In genomic region chr7:47185839-47186238, GRCh38 we compare ENCODE assay signal across 24 cellular contexts.
DNase-seq lines count a peak whose midpoint lies in the region; ATAC-seq and TF ChIP-seq lines count a peak whose summit lies in the region.
"Had no signal": no experiment of that assay in that cellular context is flagged by ENCODE, and none has a peak within 500 bp of the region (broad histone marks: within the 10 kb centered on the region; RNA-seq: fewer than 3 reads in every experiment).

No MANE protein-coding gene starts in this region.

- H3K27me3 Mint-ChIP-seq in MCF 10A (ENCODE audit: insufficient read depth, unreplicated experiment): peaks cover 41% of the 10 kb centered on the region

- H3K4me1 ChIP-seq in DOHH2 (ENCODE audit: control insufficient read depth, low read length) (peaks cover 19% of the 10 kb centered on the region), OCI-LY7 (ENCODE audit: insufficient read depth, low read length, poor library complexity, severe bottlenecking) (peaks cover 75% of the 10 kb centered on the region), subcutaneous abdominal adipose tissue (ENCODE audit: control insufficient read depth in 5 of 5, insufficient read depth in 5 of 5, low read length in 5 of 5) (peaks cover 1 to 40% (median 29%) of the 10 kb centered on the region in 5 donors)

- CTCF ChIA-PET in OCI-LY7 (lab: Charles Lee; ENCODE audit: unreplicated experiment) (interaction anchor here (0.7 to 1.2 kb wide), 3 partner anchors 11 to 81 kb away, joined by 3 to 5 read pairs (median 3); no protein-coding TSS in a partner anchor), MCF 10A (lab: Yijun Ruan, JAX) (interaction anchor here (0.7 to 0.8 kb wide), 3 partner anchors 68 to 1295 kb away, joined by 3 read pairs; no protein-coding TSS in a partner anchor)

- no peaks in the 10 kb centered on the region for H3K4me1 Mint-ChIP-seq in MCF 10A (ENCODE audit: insufficient read depth, unreplicated experiment)

- H3K27ac ChIP-seq in DOHH2 (ENCODE audit: low read depth, low read length) (no peak overlapping the region), OCI-LY7 (ENCODE audit: low read depth, low read length, poor library complexity, severe bottlenecking) (peak overlapping the region; percentile 67), subcutaneous abdominal adipose tissue (ENCODE audit: low read depth, low read length) (peak overlapping the region; percentile 48)
- H3K27ac ChIP-seq: HL-60, Peyer's patch had no signal

- TF ChIP-seq CTCF in DOHH2 (IDR thresholded peaks at IDR 0.05; ENCODE audit: low read depth, low read length, poor library complexity, severe bottlenecking): no peak
- no peak for TF ChIP-seq CTCF in OCI-LY7 (conservative IDR thresholded peaks at IDR 0.05; ENCODE audit: low read length)
- no peak for TF ChIP-seq CTCF in MCF 10A (IDR thresholded peaks at IDR 0.05; ENCODE audit: unreplicated experiment)

- POLR2A ChIA-PET in OCI-LY7 (lab: Charles Lee): interaction anchor here (0.6 to 2.5 kb wide), 5 partner anchors 11 to 252 kb away, joined by 3 to 20 read pairs (median 6); no protein-coding TSS in a partner anchor
- POLR2A ChIA-PET in MCF 10A (lab: Yijun Ruan, JAX): no interaction called here

- H3K9me3 Mint-ChIP-seq in MCF 10A (ENCODE audit: unreplicated experiment): no peaks in the 10 kb centered on the region
- H3K9me3 Mint-ChIP-seq: CD8-positive, alpha-beta T cell had no signal

- H3K4me3 ChIP-seq in DOHH2 (ENCODE audit: low read length): no peak overlapping the region
- peak overlapping the region; percentile 70 for H3K4me3 ChIP-seq in OCI-LY7 (ENCODE audit: low read depth, low read length, poor library complexity, severe bottlenecking)
- no peak overlapping the region for H3K4me3 ChIP-seq in subcutaneous abdominal adipose tissue (ENCODE audit: low read depth in 1 of 5, low read length in 5 of 5)
- H3K4me3 ChIP-seq: K562, Peyer's patch had no signal

- BruUV-seq in OCI-LY7 (replicated peaks; lab: Mats Ljungman, UMichigan) (no TSS peak), MCF 10A (replicated peaks; lab: Mats Ljungman, UMichigan) (no TSS peak)

- no peaks in the 10 kb centered on the region for H3K36me3 Mint-ChIP-seq in MCF 10A (ENCODE audit: insufficient read depth, unreplicated experiment)
- H3K36me3 Mint-ChIP-seq: CD8-positive, alpha-beta T cell had no signal

- DNase-seq in OCI-LY7 (ENCODE audit: low spot score) (peak; percentile 39), cortex of kidney (lab: John Stamatoyannopoulos, UW) (no peak), A172 (ENCODE audit: low spot score) (no peak), MCF 10A (ENCODE audit: unreplicated experiment) (no peak)
- DNase-seq: ACHN; CD8-positive, alpha-beta T cell; DND-41; GOT3; NCI-H1092; NCI-H1436; NCI-H1930; NCI-H2227 treated with DMSO at 0.1 percent for 48 hours; NCI-H510A treated with DMSO at 0.1 percent for 48 hours; NCI-H748 treated with DMSO at 0.1 percent for 48 hours; SW 1271 had no signal

- H3K27me3 ChIP-seq in DOHH2 (ENCODE audit: control insufficient read depth, low read length) (peaks cover 26% of the 10 kb centered on the region), subcutaneous abdominal adipose tissue (ENCODE audit: control insufficient read depth in 5 of 5, insufficient read depth in 4 of 5, low read length in 5 of 5) (no peaks in the 10 kb centered on the region)
- H3K27me3 ChIP-seq: Peyer's patch had no signal

- H3K9me3 ChIP-seq in DOHH2 (ENCODE audit: control insufficient read depth, insufficient read depth, low read length): no peaks in the 10 kb centered on the region
- H3K9me3 ChIP-seq in OCI-LY7 (ENCODE audit: low read length): no peaks in the 10 kb centered on the region
- H3K9me3 ChIP-seq in subcutaneous abdominal adipose tissue (ENCODE audit: control insufficient read depth in 5 of 5, low read length in 5 of 5): no peaks in the 10 kb centered on the region
- H3K9me3 ChIP-seq: Peyer's patch had no signal

- H3K36me3 ChIP-seq in DOHH2 (ENCODE audit: control insufficient read depth, low read length) (no peaks in the 10 kb centered on the region), OCI-LY7 (ENCODE audit: insufficient read depth, low read length) (no peaks in the 10 kb centered on the region), subcutaneous abdominal adipose tissue (ENCODE audit: control insufficient read depth in 5 of 5, insufficient read depth in 5 of 5, low read length in 5 of 5) (no peaks in the 10 kb centered on the region)
- H3K36me3 ChIP-seq: Peyer's patch had no signal

- 0 out of 2 replicates have a peak overlapping the region, but pooled peaks have one; percentile 10 for H3K4me2 ChIP-seq in DOHH2 (ENCODE audit: low read length)
- peak overlapping the region; percentile 76 for H3K4me2 ChIP-seq in OCI-LY7 (ENCODE audit: low read length)

- intact Hi-C loops in OCI-LY7 (cut with micrococcal nuclease; ENCODE audit: unreplicated experiment): loop anchor here (2.0 to 10.0 kb wide), 2 partner anchors 37 to 301 kb away; no protein-coding TSS in a partner anchor
- intact Hi-C loops in MCF 10A (cut with micrococcal nuclease): no loop called here

- H3K79me2 ChIP-seq in DOHH2 (ENCODE audit: control insufficient read depth, low read length) (no peaks in the 10 kb centered on the region), OCI-LY7 (ENCODE audit: insufficient read depth, low read depth, low read length) (peaks cover 35% of the 10 kb centered on the region)

- H3K9ac ChIP-seq in subcutaneous abdominal adipose tissue (ENCODE audit: low read length in 5 of 5): no peak overlapping the region

- H3K27ac Mint-ChIP-seq in MCF 10A (ENCODE audit: low read depth, unreplicated experiment): no peak overlapping the region
- H3K27ac Mint-ChIP-seq: CD8-positive, alpha-beta T cell had no signal

- no peaks in the 10 kb centered on the region for H4K20me1 ChIP-seq in DOHH2 (ENCODE audit: control insufficient read depth, insufficient read depth, low read depth, low read length)
- no peaks in the 10 kb centered on the region for H4K20me1 ChIP-seq in OCI-LY7 (ENCODE audit: insufficient read depth, low read length)

- no peaks in the 10 kb centered on the region for H3F3A ChIP-seq in DOHH2 (ENCODE audit: control insufficient read depth, insufficient read depth)

- no peak overlapping the region for H3K4me3 Mint-ChIP-seq in MCF 10A (ENCODE audit: unreplicated experiment)
- H3K4me3 Mint-ChIP-seq: CD8-positive, alpha-beta T cell had no signal

- peak overlapping the region; percentile 51; the same call in 1 of the 2 replicates for H2AFZ ChIP-seq in OCI-LY7 (ENCODE audit: low read length)

- H3K9me2 ChIP-seq in DOHH2 (replicated peaks; ENCODE audit: control insufficient read depth, low read length) (no peaks in the 10 kb centered on the region), OCI-LY7 (ENCODE audit: insufficient read depth, low read length) (no peaks in the 10 kb centered on the region)

- ATAC-seq in GM21381 (IDR thresholded peaks at IDR 0.05; ENCODE audit: unreplicated experiment) (peak; percentile 6), esophagus mucosa (no peak)
- ATAC-seq: CD8-positive, alpha-beta T cell; HCT116; HepG2; K562 had no signal
